9 cellular contexts compared by ENCODE assay signal in genomic region chr22:41523464-41524221, GRCh38. TPM values are rescaled to one million over a fixed set of nuclear protein-coding genes. Genes with fewer than 3 reads are reported as not detected.
DNase-seq lines count a peak whose midpoint lies in the region; ATAC-seq, FAIRE-seq and TF ChIP-seq lines count a peak whose summit lies in the region.
"Had no signal": no experiment of that assay in that cellular context is flagged by ENCODE, and none has a peak within 500 bp of the region (broad histone marks: within the 10 kb centered on the region; RNA-seq: fewer than 3 reads in every experiment).

No MANE protein-coding gene starts in this region.

- H3K9me3 ChIP-seq in adipocyte (ENCODE audit: control insufficient read depth, low read length) = no peaks in the 10 kb centered on the region
- H3K9me3 ChIP-seq in small intestine (ENCODE audit: control insufficient read depth, low read depth) = no peaks in the 10 kb centered on the region

- peaks cover 81% of the 10 kb centered on the region for H3K36me3 ChIP-seq in adipocyte (ENCODE audit: control insufficient read depth, insufficient read depth, low read length, severe bottlenecking)
- H3K36me3 ChIP-seq in small intestine (ENCODE audit: control insufficient read depth in 2 of 2, insufficient read depth in 2 of 2, low read length in 2 of 2) = peaks cover 21 to 46% of the 10 kb centered on the region in 2 donors

- peaks cover 32% of the 10 kb centered on the region for H3K4me1 ChIP-seq in adipocyte (ENCODE audit: control insufficient read depth, insufficient read depth, low read length)
- no peaks in the 10 kb centered on the region for H3K4me1 ChIP-seq in small intestine (ENCODE audit: control insufficient read depth in 2 of 2, insufficient read depth in 1 of 2, low read depth in 1 of 2, low read length in 1 of 2)

- no peak for FAIRE-seq in GM12892 (lab: Jason Lieb, UNC)
- no peak for FAIRE-seq in small intestine (lab: Jason Lieb, UNC)

- 74 to 88% (median 79%) methylated on average over 21 of the region's 21 CpGs for WGBS in small intestine, 3 donors

- H3K4me3 ChIP-seq in adipocyte (ENCODE audit: low read length) (no peak overlapping the region), small intestine (ENCODE audit: low read depth in 1 of 2, low read length in 2 of 2) (no peak overlapping the region)

- H3K27me3 ChIP-seq in adipocyte (replicated peaks; ENCODE audit: control insufficient read depth, insufficient read depth, low read length) (no peaks in the 10 kb centered on the region), small intestine (ENCODE audit: control insufficient read depth in 2 of 2, insufficient read depth in 2 of 2, low read length in 2 of 2) (no peaks in the 10 kb centered on the region)

- peak; percentile 21; the same call in 1 of the 2 replicates for TF ChIP-seq POLR2A in GM12892 (IDR thresholded peaks at IDR 0.05; ENCODE audit: low read depth, low read length)

- ATAC-seq in GM18861 (IDR thresholded peaks at IDR 0.05; ENCODE audit: unreplicated experiment) (no peak), GM21526 (IDR thresholded peaks at IDR 0.05; ENCODE audit: low FRiP score, unreplicated experiment) (no peak)

- DNase-seq in GM12892 (ENCODE audit: insufficient read length) (no peak), adipocyte (ENCODE audit: low read depth) (peak; percentile 44), hepatic stellate cell (ENCODE audit: low spot score) (peak; percentile 98), small intestine (no peak), NCI-H2196 (lab: John Stamatoyannopoulos, UW; ENCODE audit: unreplicated experiment) (no peak), SW 1271 (lab: John Stamatoyannopoulos, UW) (no peak)
- DNase-seq: NCI-H1092 had no signal

- H3K9ac ChIP-seq in adipocyte (ENCODE audit: low read length) = peak overlapping the region; percentile 80

- peak overlapping the region; percentile 2 to 87 for H3K27ac ChIP-seq in small intestine (ENCODE audit: low read depth in 1 of 2, low read length in 1 of 2)

RNA-seq across cellular contexts. Expression of gene POLR3H, which starts 20.6 kb away (rescaled TPM):
- polyA plus RNA-seq in GM12892 (2012; ENCODE audit: missing spikeins) = 15.2 TPM
- polyA plus RNA-seq in small intestine = 10 to 100 TPM in 1 of 3 donors, 1 to 10 TPM in 2; 2.7 to 18.2 (median 7.8) TPM

RNA-seq across cellular contexts. Expression of gene CSDC2, which starts 37.2 kb away (rescaled TPM):
- 0.36 TPM for polyA plus RNA-seq in GM12892 (2012; ENCODE audit: missing spikeins)
- 1 to 10 TPM in 2 of 3 donors, under 1 TPM in 1; 0.45 to 2.7 (median 2.1) TPM for polyA plus RNA-seq in small intestine

RNA-seq across cellular contexts. Expression of gene ACO2, which starts 54.7 kb away (rescaled TPM):
- 66.5 TPM for polyA plus RNA-seq in GM12892 (2012; ENCODE audit: missing spikeins)
- 100 to 1,000 TPM; 126 to 294 (median 216) TPM for polyA plus RNA-seq in small intestine

RNA-seq across cellular contexts. Expression of gene PHF5A, which starts 55.2 kb away (rescaled TPM):
- 46.5 TPM for polyA plus RNA-seq in GM12892 (2012; ENCODE audit: missing spikeins)
- polyA plus RNA-seq in small intestine = 10 to 100 TPM; 53.0 to 62.7 (median 57.6) TPM

Comparison
In these comparisons a context has a peak if more than half of its experiments do, and no peak if none do; other contexts are left out.
1. DNase-seq: peak in adipocyte (single experiment) and hepatic stellate cell (single experiment); none in GM12892 (single experiment), small intestine (single experiment), NCI-H2196 (single experiment) and SW 1271 (0 of 2).